In genomic region chr2:2613279-2614199, GRCh38 we compare ENCODE assay signal across 9 cellular contexts.
DNase-seq lines count a peak whose midpoint lies in the region; ATAC-seq and TF ChIP-seq lines count a peak whose summit lies in the region.
"Had no signal": no experiment of that assay in that cellular context is flagged by ENCODE, and none has a peak within 500 bp of the region (broad histone marks: within the 10 kb centered on the region; RNA-seq: fewer than 3 reads in every experiment).

No MANE protein-coding gene starts in this region.

- H2AK5ac ChIP-seq in mesenchymal stem cell (ENCODE audit: low read length, severe bottlenecking) = no peak overlapping the region

- H3K27ac ChIP-seq in mesenchymal stem cell (ENCODE audit: low read length, poor library complexity, severe bottlenecking) = no peak overlapping the region

- no peaks in the 10 kb centered on the region for H3K9me3 Mint-ChIP-seq in MCF 10A (ENCODE audit: unreplicated experiment)
- peaks cover 0 to 8% of the 10 kb centered on the region in 2 donors for H3K9me3 Mint-ChIP-seq in effector memory CD8-positive, alpha-beta T cell

- CTCF ChIA-PET in MCF 10A (lab: Yijun Ruan, JAX) = no interaction called here

- H3K36me3 Mint-ChIP-seq in MCF 10A (ENCODE audit: insufficient read depth, unreplicated experiment) = no peaks in the 10 kb centered on the region
- no peaks in the 10 kb centered on the region for H3K36me3 Mint-ChIP-seq in effector memory CD8-positive, alpha-beta T cell (ENCODE audit: insufficient read depth)

- no peak overlapping the region for H3K14ac ChIP-seq in mesenchymal stem cell (ENCODE audit: low read length in 2 of 2)

- no peaks in the 10 kb centered on the region for H3K27me3 ChIP-seq in mesenchymal stem cell (ENCODE audit: control insufficient read depth in 1 of 2, insufficient read depth in 1 of 2, low read length in 2 of 2)

- POLR2A ChIA-PET in MCF 10A (lab: Yijun Ruan, JAX) = no interaction called here

- no TSS peak for BruUV-seq in MCF 10A (replicated peaks; lab: Mats Ljungman, UMichigan)

- H4K91ac ChIP-seq in mesenchymal stem cell (ENCODE audit: low read length) = no peak overlapping the region

- H3K23ac ChIP-seq in mesenchymal stem cell (ENCODE audit: low read length in 2 of 2) = no peak overlapping the region

- DNase-seq in T47D (ENCODE audit: low read depth in 1 of 2, low spot score in 1 of 2) (peak; percentile 44 to 94), MCF 10A (ENCODE audit: unreplicated experiment) (no peak), NCI-H460 (ENCODE audit: extremely low read depth, low read depth) (peak; percentile 85), mesenchymal stem cell (peak; percentile 46)
- peak; percentile 90 for DNase-seq in activated CD8-positive, alpha-beta memory T cell treated with anti-CD3 and anti-CD28 coated beads for 24 hours
- DNase-seq in effector memory CD8-positive, alpha-beta T cell = peak; percentile 33 to 42 (median 40)
- peak; percentile 66 to 86 (median 86) for DNase-seq in stimulated activated CD4-positive, alpha-beta T cell treated with anti-CD3 and anti-CD28 coated beads, TNF-alpha, amount 100 ng/mL, for 48 hours (ENCODE audit: low read depth in 3 of 3)
- DNase-seq: DND-41 had no signal

- H3K4me1 Mint-ChIP-seq in MCF 10A (ENCODE audit: insufficient read depth, unreplicated experiment) = no peaks in the 10 kb centered on the region
- H3K4me1 Mint-ChIP-seq in effector memory CD8-positive, alpha-beta T cell (ENCODE audit: low read depth in 2 of 2) = peaks cover 0 to 3% of the 10 kb centered on the region in 2 donors

- H2BK120ac ChIP-seq in mesenchymal stem cell (ENCODE audit: low read depth, low read length) = no peak overlapping the region

- 23% methylated on average over 34 of the region's 34 CpGs for WGBS in mesenchymal stem cell

- H3K9me3 ChIP-seq in mesenchymal stem cell (ENCODE audit: control insufficient read depth, low read length) = no peaks in the 10 kb centered on the region

- ATAC-seq in HG03095 (IDR thresholded peaks at IDR 0.05; ENCODE audit: unreplicated experiment) = peak; percentile 100
- ATAC-seq in effector memory CD8-positive, alpha-beta T cell (replicated peaks) = peak; percentile 96

- no peaks in the 10 kb centered on the region for H3K79me1 ChIP-seq in mesenchymal stem cell (replicated peaks; ENCODE audit: low read length, poor library complexity, severe bottlenecking)

- no peaks in the 10 kb centered on the region for H3K4me1 ChIP-seq in mesenchymal stem cell (ENCODE audit: control insufficient read depth, insufficient read depth, low read depth, low read length)

- intact Hi-C loops in MCF 10A (cut with micrococcal nuclease) = no loop called here

- H3K4me2 ChIP-seq in mesenchymal stem cell (ENCODE audit: low read length, poor library complexity, severe bottlenecking) = peak overlapping the region; percentile 43

- no peak for TF ChIP-seq CTCF in MCF 10A (IDR thresholded peaks at IDR 0.05; ENCODE audit: unreplicated experiment)

- no peak overlapping the region for H3K18ac ChIP-seq in mesenchymal stem cell (ENCODE audit: low read depth in 1 of 2, low read length in 2 of 2)

- H3K9ac ChIP-seq in mesenchymal stem cell (ENCODE audit: low read length) = peak overlapping the region; percentile 88

- peak overlapping the region in 1 of 2 experiments; percentile 13 for H3K4ac ChIP-seq in mesenchymal stem cell (ENCODE audit: low read depth in 1 of 2, low read length in 2 of 2)

- in situ Hi-C loops in T47D (cut with HindIII; ENCODE audit: low pct_unique_long_range_greater_than_20kb, low sequenced_read_pairs) = no loop called here

- H3K4me3 ChIP-seq in mesenchymal stem cell (ENCODE audit: insufficient read depth in 1 of 2, low read depth in 1 of 2, low read length in 2 of 2) = peak overlapping the region; percentile 57 to 76

- no peak overlapping the region for H3K4me3 Mint-ChIP-seq in MCF 10A (ENCODE audit: unreplicated experiment)
- peak overlapping the region; percentile 49 to 69 for H3K4me3 Mint-ChIP-seq in effector memory CD8-positive, alpha-beta T cell

- no peaks in the 10 kb centered on the region for H3K27me3 Mint-ChIP-seq in MCF 10A (ENCODE audit: insufficient read depth, unreplicated experiment)
- peaks cover 0 to 13% of the 10 kb centered on the region in 2 donors for H3K27me3 Mint-ChIP-seq in effector memory CD8-positive, alpha-beta T cell

- no peak overlapping the region for H2BK15ac ChIP-seq in mesenchymal stem cell (ENCODE audit: low read depth, poor library complexity, severe bottlenecking)

- no peak overlapping the region for H2BK12ac ChIP-seq in mesenchymal stem cell (ENCODE audit: low read length in 2 of 2)

- H2AFZ ChIP-seq in mesenchymal stem cell (ENCODE audit: low read depth, low read length) = peak overlapping the region; percentile 33

- no peaks in the 10 kb centered on the region for H3K36me3 ChIP-seq in mesenchymal stem cell (ENCODE audit: control insufficient read depth in 1 of 2, insufficient read depth in 2 of 2, low read depth in 1 of 2, low read length in 2 of 2)

- no peak overlapping the region for H2BK5ac ChIP-seq in mesenchymal stem cell (ENCODE audit: low read depth, low read length, poor library complexity, severe bottlenecking)

- H3K27ac Mint-ChIP-seq in MCF 10A (ENCODE audit: low read depth, unreplicated experiment) = no peak overlapping the region
- no peak overlapping the region for H3K27ac Mint-ChIP-seq in effector memory CD8-positive, alpha-beta T cell

- H4K8ac ChIP-seq in mesenchymal stem cell (ENCODE audit: low read length) = peak overlapping the region; percentile 85
